Comparison of ENCODE assay signal across 22 cellular contexts in the genomic region with DNA sequence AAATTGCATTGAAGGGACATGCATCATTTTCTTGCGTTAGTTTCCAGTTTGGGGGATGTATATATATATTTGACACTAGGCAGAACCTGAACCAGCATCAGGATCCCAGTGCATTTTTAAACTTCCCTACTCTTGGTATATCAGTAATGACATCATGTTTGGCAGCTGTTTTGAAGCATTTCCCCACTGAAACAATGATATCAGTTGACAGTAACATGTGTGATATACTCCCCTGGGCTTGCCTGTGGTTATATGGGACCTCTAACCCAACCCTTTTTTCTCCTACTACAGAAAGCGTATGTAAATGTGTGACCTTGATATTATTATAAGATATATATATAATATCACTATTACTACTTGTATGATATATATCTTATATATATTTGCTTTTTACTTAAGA.
"Had no signal": no experiment of that assay in that cellular context is flagged by ENCODE, and none has a peak within 500 bp of the region (broad histone marks: within the 10 kb centered on the region; RNA-seq: fewer than 3 reads in every experiment).

No MANE protein-coding gene starts in this region.

- H3K36me3 ChIP-seq: left lung, pancreas, right atrium auricular region, tibial artery had no signal

- H3K4me1 ChIP-seq: foreskin keratinocyte, left lung, pancreas, psoas muscle, right atrium auricular region, tibial artery had no signal

- H3K4me3 ChIP-seq: left lung, lung, pancreas, psoas muscle, right atrium auricular region, tibial artery had no signal

- H3K27ac ChIP-seq: foreskin keratinocyte, left lung, pancreas, psoas muscle, right atrium auricular region, tibial artery had no signal

- FAIRE-seq: endometrium, pancreas, urothelium cell line had no signal

- DNase-seq: activated CD4-positive, alpha-beta memory T cell treated with anti-CD3 and anti-CD28 coated beads for 36 hours; activated CD4-positive, alpha-beta T cell treated with anti-CD3 and anti-CD28 coated beads for 48 hours; activated naive CD4-positive, alpha-beta T cell treated with Interleukin-2 at 50 U/mL for 16 hours; activated naive CD8-positive, alpha-beta T cell treated with anti-CD3 and anti-CD28 coated beads, Interleukin-2, amount 10 ng/mL, durations not matched to agents 7 days and 5 days; activated T-cell treated with anti-CD3 and anti-CD28 coated beads, Interleukin-2, amount 50 U/mL, for 48 hours; amygdala; cerebellar nuclear complex; effector CD4-positive, alpha-beta T cell; immature natural killer cell; kidney glomerular epithelial cell; left lung; pancreas; psoas muscle; stimulated activated CD4-positive, alpha-beta T cell treated with anti-CD3 and anti-CD28 coated beads, Interleukin-1b, Interleukin-23, amount 100 ng/mL, for 48 hours; stimulated activated naive CD8-positive, alpha-beta T cell treated with anti-CD3 and anti-CD28 coated beads, Interleukin-15, amount 100 ng/mL, for 72 hours; T1000; tibial artery had no signal

- H3K9me3 ChIP-seq: left lung, pancreas, psoas muscle, right atrium auricular region, tibial artery had no signal

- H3K27me3 ChIP-seq: foreskin keratinocyte, left lung, right atrium auricular region, tibial artery had no signal
